ENCODE assay signal across 8 cellular contexts in the genomic region with DNA sequence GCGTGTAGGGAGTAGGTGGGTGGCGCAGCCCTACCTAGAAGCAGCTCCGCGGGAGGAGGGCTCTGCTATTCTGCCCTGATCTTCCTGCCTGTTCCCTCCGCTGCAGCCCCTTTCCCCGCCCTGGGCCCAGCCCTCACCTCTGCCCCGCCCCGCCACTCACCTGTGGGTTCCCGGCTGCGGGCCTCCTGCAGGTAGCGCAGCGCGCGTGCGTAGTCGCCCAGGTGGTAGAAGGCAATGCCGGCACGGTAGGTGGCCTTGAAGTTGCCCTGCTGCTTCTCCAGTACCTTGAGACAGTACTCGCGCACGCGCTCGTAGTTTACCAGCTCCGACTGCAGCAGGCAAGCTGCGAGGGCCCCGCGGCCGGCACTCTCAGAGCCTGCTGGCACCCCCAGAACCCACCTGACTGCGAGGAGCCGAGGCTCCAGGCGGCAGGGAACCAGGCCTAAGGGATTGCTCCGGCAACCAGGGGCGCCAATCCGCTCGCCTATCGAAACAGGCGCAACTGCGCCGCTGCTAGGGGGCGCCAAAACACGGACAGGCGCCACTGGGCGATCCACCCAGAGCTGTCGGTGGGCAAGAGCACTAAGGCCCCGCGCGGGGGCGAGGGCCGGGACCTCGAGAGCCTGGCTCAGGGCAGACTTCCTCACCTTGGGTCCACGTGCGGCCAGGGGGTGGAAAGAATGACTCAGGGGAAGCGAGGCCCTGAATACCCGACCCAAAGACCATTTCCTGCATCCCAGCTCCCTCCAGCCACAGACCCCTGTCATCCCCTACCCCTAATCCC. TPM values are rescaled to one million over a fixed set of nuclear protein-coding genes. Genes with fewer than 3 reads are reported as not detected.
DNase-seq lines count a peak whose midpoint lies in the region; ATAC-seq and TF ChIP-seq lines count a peak whose summit lies in the region.

No MANE protein-coding gene starts in this region.

- no peak overlapping the region for H3K27ac ChIP-seq in liver (ENCODE audit: low read depth in 1 of 2, low read length in 2 of 2)

- DNase-seq in Calu3 (peak; percentile 89), NCI-H1105 (lab: John Stamatoyannopoulos, UW) (peak; percentile 85), NCI-H226 (no peak), MV-4-11 (lab: John Stamatoyannopoulos, UW) (no peak)
- DNase-seq in activated naive CD8-positive, alpha-beta T cell treated with anti-CD3 and anti-CD28 coated beads, Interleukin-2, amount 10 ng/mL, durations not matched to agents 7 days and 5 days: peak; percentile 52
- no peak for DNase-seq in activated CD8-positive, alpha-beta memory T cell treated with anti-CD3 and anti-CD28 coated beads, Interleukin-2, amount 50 U/mL, for 4 hours

- H3K4me3 ChIP-seq in liver (ENCODE audit: low read depth in 1 of 3, low read length in 3 of 3): no peak overlapping the region

- peak overlapping the region; percentile 65 for H3K4me3 Mint-ChIP-seq in Calu3 (ENCODE audit: low read depth, unreplicated experiment)
- no peak overlapping the region for H3K4me3 Mint-ChIP-seq in activated naive CD8-positive, alpha-beta T cell treated with anti-CD3 and anti-CD28 coated beads, Interleukin-2, amount 10 ng/mL, durations not matched to agents 7 days and 5 days

- peaks cover 16% of the 10 kb centered on the region for H3K27me3 Mint-ChIP-seq in Calu3 (ENCODE audit: unreplicated experiment)
- H3K27me3 Mint-ChIP-seq in activated naive CD8-positive, alpha-beta T cell treated with anti-CD3 and anti-CD28 coated beads, Interleukin-2, amount 10 ng/mL, durations not matched to agents 7 days and 5 days: peaks cover 43% of the 10 kb centered on the region

- TF ChIP-seq CTCF in Calu3 (IDR thresholded peaks at IDR 0.05; ENCODE audit: unreplicated experiment) (peak; percentile 66), liver (IDR thresholded peaks at IDR 0.05; ENCODE audit: low read depth, low read length, missing input control) (peak; percentile 26)

- POLR2A ChIA-PET in activated naive CD8-positive, alpha-beta T cell treated with anti-CD3 and anti-CD28 coated beads, Interleukin-2, amount 10 ng/mL, durations not matched to agents 7 days and 5 days (lab: Charles Lee): no interaction called here

- ATAC-seq in activated naive CD8-positive, alpha-beta T cell treated with anti-CD3 and anti-CD28 coated beads, Interleukin-2, amount 10 ng/mL, durations not matched to agents 7 days and 5 days (ENCODE audit: low read depth): no peak
- no peak for ATAC-seq in HG02571 (IDR thresholded peaks at IDR 0.05; ENCODE audit: unreplicated experiment)

- H3K36me3 Mint-ChIP-seq in Calu3 (ENCODE audit: insufficient read depth, unreplicated experiment): peaks cover 26% of the 10 kb centered on the region
- H3K36me3 Mint-ChIP-seq in activated naive CD8-positive, alpha-beta T cell treated with anti-CD3 and anti-CD28 coated beads, Interleukin-2, amount 10 ng/mL, durations not matched to agents 7 days and 5 days: no peaks in the 10 kb centered on the region

- CTCF ChIA-PET in Calu3 (lab: Charles Lee): interaction anchor here (0.5 to 1.0 kb wide), 3 partner anchors 40 to 385 kb away, joined by 3 to 4 read pairs (median 4); no protein-coding TSS in a partner anchor

- TF ChIP-seq RAD21 in liver (IDR thresholded peaks at IDR 0.05): peak; percentile 22 to 36

- peaks cover 40% of the 10 kb centered on the region for H3K4me1 Mint-ChIP-seq in Calu3 (ENCODE audit: low read depth, unreplicated experiment)
- peaks cover 5% of the 10 kb centered on the region for H3K4me1 Mint-ChIP-seq in activated naive CD8-positive, alpha-beta T cell treated with anti-CD3 and anti-CD28 coated beads, Interleukin-2, amount 10 ng/mL, durations not matched to agents 7 days and 5 days

- no TSS peak for BruUV-seq in Calu3 (replicated peaks; lab: Mats Ljungman, UMichigan)

- WGBS in liver: 10% methylated on average over 54 of the region's 54 CpGs

- intact Hi-C loops in Calu3 (cut with micrococcal nuclease; ENCODE audit: unreplicated experiment): no loop called here

- no peak overlapping the region for H3K9ac ChIP-seq in liver (ENCODE audit: low read depth in 1 of 2, low read length in 2 of 2)

- H3K4me1 ChIP-seq in liver (ENCODE audit: control insufficient read depth in 4 of 4, insufficient read depth in 4 of 4, low read length in 3 of 4): peaks cover 0 to 7% (median 2%) of the 10 kb centered on the region in 4 donors

- peaks cover 0 to 8% (median 6%) of the 10 kb centered on the region in 4 donors for H3K27me3 ChIP-seq in liver (ENCODE audit: control insufficient read depth in 4 of 4, insufficient read depth in 4 of 4, low read length in 3 of 4)

- peaks cover 4% of the 10 kb centered on the region for H3K9me3 Mint-ChIP-seq in Calu3 (ENCODE audit: low read depth, unreplicated experiment)
- peaks cover 1% of the 10 kb centered on the region for H3K9me3 Mint-ChIP-seq in activated naive CD8-positive, alpha-beta T cell treated with anti-CD3 and anti-CD28 coated beads, Interleukin-2, amount 10 ng/mL, durations not matched to agents 7 days and 5 days

- peak overlapping the region; percentile 33 for H3K27ac Mint-ChIP-seq in Calu3 (ENCODE audit: unreplicated experiment)
- H3K27ac Mint-ChIP-seq in activated naive CD8-positive, alpha-beta T cell treated with anti-CD3 and anti-CD28 coated beads, Interleukin-2, amount 10 ng/mL, durations not matched to agents 7 days and 5 days: no peak overlapping the region

- no peaks in the 10 kb centered on the region for H3K9me3 ChIP-seq in liver (ENCODE audit: control insufficient read depth in 4 of 4, low read length in 3 of 4)

- H3K36me3 ChIP-seq in liver (ENCODE audit: control insufficient read depth in 4 of 4, insufficient read depth in 3 of 4, low read depth in 1 of 4, low read length in 3 of 4): no peaks in the 10 kb centered on the region

TF ChIP-seq in liver, 16 proteins besides CTCF, POLR2A, EP300 and RAD21:
- TF ChIP-seq SP1 (IDR thresholded peaks at IDR 0.05): no peak

RNA-seq across cellular contexts. Expression of gene TTC9B, which starts 1.0 kb away (rescaled TPM):
- total RNA-seq in Calu3 (2022) (not detected in 2 replicates), liver (not detected)
- not detected for total RNA-seq in activated naive CD8-positive, alpha-beta T cell treated with anti-CD3 and anti-CD28 coated beads, Interleukin-2, amount 10 ng/mL, durations not matched to agents 7 days and 5 days
- under 1 TPM in 1 of 2 donors, not detected in 1; 0.14 TPM for polyA plus RNA-seq in liver

RNA-seq across cellular contexts. Expression of gene CCNP, which starts 9.3 kb away (rescaled TPM):
- total RNA-seq in Calu3 (2022) (0.83 and 0.94 TPM in 2 replicates), liver (1 to 10 TPM in 1 of 2 donors, under 1 TPM in 1; 0.84 to 2.5 TPM)
- under 1 TPM; 0.53 to 0.99 TPM for total RNA-seq in activated naive CD8-positive, alpha-beta T cell treated with anti-CD3 and anti-CD28 coated beads, Interleukin-2, amount 10 ng/mL, durations not matched to agents 7 days and 5 days
- 1 to 10 TPM; 1.2 to 3.7 TPM for polyA plus RNA-seq in liver

RNA-seq across cellular contexts. Expression of gene MAP3K10, which starts 26.0 kb away (rescaled TPM):
- total RNA-seq in Calu3 (2022): 26.1 and 30.5 TPM in 2 replicates
- 10 to 100 TPM; 25.6 to 26.4 TPM for total RNA-seq in activated naive CD8-positive, alpha-beta T cell treated with anti-CD3 and anti-CD28 coated beads, Interleukin-2, amount 10 ng/mL, durations not matched to agents 7 days and 5 days
- total RNA-seq in liver: 1 to 10 TPM in 1 of 2 donors, under 1 TPM in 1; 0.65 to 3.9 TPM
- polyA plus RNA-seq in liver: 1 to 10 TPM in 1 of 2 donors, under 1 TPM in 1; 0.92 to 3.2 TPM

Comparison
In these comparisons a context has a peak if more than half of its experiments do, and no peak if none do; other contexts are left out.
1. DNase-seq: peak in Calu3 (single experiment), NCI-H1105 (single experiment) and activated naive CD8-positive, alpha-beta T cell treated with anti-CD3 and anti-CD28 coated beads, Interleukin-2, amount 10 ng/mL, durations not matched to agents 7 days and 5 days (single experiment); none in NCI-H226 (single experiment), MV-4-11 (single experiment) and activated CD8-positive, alpha-beta memory T cell treated with anti-CD3 and anti-CD28 coated beads, Interleukin-2, amount 50 U/mL, for 4 hours (single experiment).